ENCODE assay signal across 24 cellular contexts in genomic region chr11:70805243-70805642, GRCh38.
DNase-seq lines count a peak whose midpoint lies in the region; TF ChIP-seq lines count a peak whose summit lies in the region.
"Had no signal": no experiment of that assay in that cellular context is flagged by ENCODE, and none has a peak within 500 bp of the region (broad histone marks: within the 10 kb centered on the region; RNA-seq: fewer than 3 reads in every experiment).

No MANE protein-coding gene starts in this region.

- peak overlapping the region; percentile 39 for H3K27ac Mint-ChIP-seq in nephron progenitor cell
- H3K27ac Mint-ChIP-seq in MCF 10A (ENCODE audit: low read depth, unreplicated experiment) = no peak overlapping the region
- H3K27ac Mint-ChIP-seq: CD14-positive monocyte; CD4-positive, alpha-beta memory T cell; CD4-positive, CD25-positive, alpha-beta regulatory T cell; CD8-positive, alpha-beta memory T cell had no signal

- POLR2A ChIA-PET in MCF 10A (lab: Yijun Ruan, JAX) = interaction anchor here (0.6 kb wide), 2 partner anchors 9 to 10 kb away, joined by 3 read pairs; no protein-coding TSS in a partner anchor

- H3K27me3 Mint-ChIP-seq in nephron progenitor cell (ENCODE audit: low read depth, poor library complexity) (peaks cover 8% of the 10 kb centered on the region), MCF 10A (ENCODE audit: insufficient read depth, unreplicated experiment) (no peaks in the 10 kb centered on the region)
- H3K27me3 Mint-ChIP-seq: CD4-positive, CD25-positive, alpha-beta regulatory T cell had no signal

- H3K4me3 Mint-ChIP-seq in nephron progenitor cell (no peak overlapping the region), MCF 10A (ENCODE audit: unreplicated experiment) (no peak overlapping the region)
- H3K4me3 Mint-ChIP-seq: CD14-positive monocyte; CD4-positive, alpha-beta memory T cell; CD4-positive, CD25-positive, alpha-beta regulatory T cell; CD8-positive, alpha-beta memory T cell had no signal

- no TSS peak for BruUV-seq in MCF 10A (replicated peaks; lab: Mats Ljungman, UMichigan)

- H3K4me1 ChIP-seq in osteoblast (ENCODE audit: insufficient read depth, low read length) = no peaks in the 10 kb centered on the region
- H3K4me1 ChIP-seq: BE2C, BLaER1 had no signal

- no peak overlapping the region for H3K4me2 ChIP-seq in osteoblast (ENCODE audit: insufficient read depth, low read length)
- H3K4me2 ChIP-seq: BLaER1 had no signal

- no peak for DNase-seq in nephron progenitor cell
- DNase-seq in osteoblast (ENCODE audit: insufficient read length, low spot score, missing footprints) = peak; percentile 81
- no peak for DNase-seq in T-helper 2 cell
- no peak for DNase-seq in activated effector memory CD4-positive, alpha-beta T cell treated with anti-CD3 and anti-CD28 coated beads, Interleukin-2, amount 50 U/mL, for 16 hours
- DNase-seq in cardiac septum (ENCODE audit: low spot score) = no peak
- DNase-seq in MCF 10A (ENCODE audit: unreplicated experiment) = no peak
- DNase-seq: 8988T; ACHN; BE2C; C1 segment of cervical spinal cord; CD4-positive, alpha-beta memory T cell; CD4-positive, CD25-positive, alpha-beta regulatory T cell; CD8-positive, alpha-beta memory T cell; COR-L47; DMS 273 treated with DMSO at 0.1 percent for 48 hours; DMS153; DMS53; DMS79; DND-41; EL; GF-D8 had no signal

- H3K4me3 ChIP-seq in osteoblast (ENCODE audit: insufficient read depth, low read length) = no peak overlapping the region
- H3K4me3 ChIP-seq: BLaER1 had no signal

- H3K9me3 ChIP-seq in osteoblast (ENCODE audit: low read depth, low read length) = no peaks in the 10 kb centered on the region
- H3K9me3 ChIP-seq: BE2C, BLaER1 had no signal

- H3K4me1 Mint-ChIP-seq in nephron progenitor cell (peaks cover 5% of the 10 kb centered on the region), MCF 10A (ENCODE audit: insufficient read depth, unreplicated experiment) (no peaks in the 10 kb centered on the region)
- H3K4me1 Mint-ChIP-seq: CD14-positive monocyte; CD4-positive, alpha-beta memory T cell; CD4-positive, CD25-positive, alpha-beta regulatory T cell; CD8-positive, alpha-beta memory T cell had no signal

- H3K36me3 Mint-ChIP-seq in nephron progenitor cell (ENCODE audit: low read depth) (no peaks in the 10 kb centered on the region), MCF 10A (ENCODE audit: insufficient read depth, unreplicated experiment) (no peaks in the 10 kb centered on the region)
- H3K36me3 Mint-ChIP-seq: CD14-positive monocyte; CD4-positive, alpha-beta memory T cell; CD4-positive, CD25-positive, alpha-beta regulatory T cell; CD8-positive, alpha-beta memory T cell had no signal

- intact Hi-C loops in cardiac septum (cut with DNase I) = no loop called here
- intact Hi-C loops in MCF 10A (cut with micrococcal nuclease) = no loop called here

- TF ChIP-seq CTCF in nephron progenitor cell (IDR thresholded peaks at IDR 0.05) (no peak), osteoblast (IDR thresholded peaks at IDR 0.05; ENCODE audit: extremely low read depth, low read depth, low read length) (no peak), MCF 10A (IDR thresholded peaks at IDR 0.05; ENCODE audit: unreplicated experiment) (no peak)

- no peaks in the 10 kb centered on the region for H3K79me2 ChIP-seq in osteoblast (ENCODE audit: insufficient read depth, low read length)

- CTCF ChIA-PET in MCF 10A (lab: Yijun Ruan, JAX) = interaction anchor here (0.5 to 1.5 kb wide), 3 partner anchors 9 to 28 kb away, joined by 3 to 4 read pairs (median 3); no protein-coding TSS in a partner anchor

- no peaks in the 10 kb centered on the region for H3K27me3 ChIP-seq in osteoblast (ENCODE audit: insufficient read depth, low read length)
- H3K27me3 ChIP-seq: BE2C, BLaER1 had no signal

- peak overlapping the region; percentile 1 for H3K27ac ChIP-seq in angular gyrus (ENCODE audit: low read depth, low read length)
- H3K27ac ChIP-seq in osteoblast (ENCODE audit: low read depth, low read length) = no peak overlapping the region
- H3K27ac ChIP-seq: BLaER1 had no signal

- H3K36me3 ChIP-seq in osteoblast (ENCODE audit: insufficient read depth, low read length) = no peaks in the 10 kb centered on the region
- H3K36me3 ChIP-seq: BE2C, BLaER1 had no signal

- H4K20me1 ChIP-seq in osteoblast (ENCODE audit: insufficient read depth, low read length) = no peaks in the 10 kb centered on the region
- H4K20me1 ChIP-seq: BLaER1 had no signal

- H3K9me3 Mint-ChIP-seq in nephron progenitor cell (no peaks in the 10 kb centered on the region), MCF 10A (ENCODE audit: unreplicated experiment) (peaks cover 47% of the 10 kb centered on the region)
- H3K9me3 Mint-ChIP-seq: CD8-positive, alpha-beta memory T cell had no signal

- no peak overlapping the region for H2AFZ ChIP-seq in osteoblast (ENCODE audit: low read length)
